10 cellular contexts compared by ENCODE assay signal in the genomic region with DNA sequence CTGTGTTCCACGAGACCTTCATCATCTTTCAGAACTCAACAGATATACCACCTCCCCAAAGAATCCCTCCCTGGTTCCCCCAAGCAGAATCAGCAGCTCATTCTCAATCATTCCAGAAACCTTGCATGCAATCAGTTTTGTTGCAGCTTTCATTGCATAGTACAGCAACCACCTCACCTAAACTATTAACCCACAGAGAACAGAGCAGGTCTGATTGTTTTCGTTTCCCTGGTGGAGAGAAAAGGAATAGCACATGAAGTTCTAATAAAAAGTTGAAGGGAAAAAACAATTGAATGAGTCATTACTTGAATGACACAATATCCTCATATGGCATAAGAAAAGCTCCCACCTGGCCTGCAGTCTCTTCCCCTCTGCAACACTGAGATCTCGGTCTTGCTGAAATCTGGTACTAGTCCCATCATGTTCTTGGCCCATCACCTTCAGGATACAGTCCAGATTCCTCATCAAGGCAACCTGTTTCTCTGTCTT.
DNase-seq lines count a peak whose midpoint lies in the region; ATAC-seq and TF ChIP-seq lines count a peak whose summit lies in the region.
"Had no signal": no experiment of that assay in that cellular context is flagged by ENCODE, and none has a peak within 500 bp of the region (broad histone marks: within the 10 kb centered on the region; RNA-seq: fewer than 3 reads in every experiment).

No MANE protein-coding gene starts in this region.

- H3K4me3 ChIP-seq in BE2C (ENCODE audit: low read depth, low read length), result no peak overlapping the region
- H3K4me3 ChIP-seq in HEK293 (ENCODE audit: low read depth, low read length), result no peak overlapping the region
- H3K4me3 ChIP-seq in uterus, result no peak overlapping the region
- H3K4me3 ChIP-seq: adrenal gland had no signal

- H3K4me1 Mint-ChIP-seq in T-helper 17 cell, result no peaks in the 10 kb centered on the region

- ATAC-seq in T-helper 17 cell, result peak; percentile 23
- ATAC-seq in GM18520 (IDR thresholded peaks at IDR 0.05; ENCODE audit: unreplicated experiment), result no peak

- CTCF ChIA-PET in HEK293 (lab: Yijun Ruan, JAX), result interaction anchor here (0.6 to 1.7 kb wide), 8 partner anchors 11 to 163 kb away, joined by 3 to 12 read pairs (median 4); no protein-coding TSS in a partner anchor

- TF ChIP-seq CTCF in BE2C (IDR thresholded peaks at IDR 0.05; ENCODE audit: low read depth, low read length) (peak; percentile 41), HEK293 (tag by site-specific recombination; IDR thresholded peaks at IDR 0.05) (no peak), uterus (IDR thresholded peaks at IDR 0.05) (no peak)

- H3K27ac ChIP-seq in HEK293 (ENCODE audit: extremely low read depth, low read depth, low read length), result no peak overlapping the region
- H3K27ac ChIP-seq in uterus, result no peak overlapping the region
- H3K27ac ChIP-seq: adrenal gland had no signal

- intact Hi-C loops in uterus (cut with DNase I; ENCODE audit: low total_unique reads), result no loop called here

- no peak overlapping the region for H3K4me3 Mint-ChIP-seq in T-helper 17 cell

- H3K9me3 ChIP-seq in BE2C, result no peaks in the 10 kb centered on the region
- no peaks in the 10 kb centered on the region for H3K9me3 ChIP-seq in HEK293 (ENCODE audit: control insufficient read depth, insufficient read depth, low read depth, low read length)
- H3K9me3 ChIP-seq in T-helper 17 cell (ENCODE audit: control insufficient read depth, low read length, poor library complexity, severe bottlenecking), result no peaks in the 10 kb centered on the region
- H3K9me3 ChIP-seq in uterus, result peaks cover 0 to 5% of the 10 kb centered on the region in 2 donors

- DNase-seq in BE2C (no peak), T-helper 17 cell (no peak), iPS-NIHi11 (ENCODE audit: low spot score) (peak; percentile 31), NCI-H1105 (lab: John Stamatoyannopoulos, UW) (no peak), uterus (no peak), COR-L47 (lab: John Stamatoyannopoulos, UW) (no peak)
- DNase-seq: adrenal gland, Right ventricle myocardium superior had no signal

- no peaks in the 10 kb centered on the region for H3K27me3 ChIP-seq in BE2C
- no peaks in the 10 kb centered on the region for H3K27me3 ChIP-seq in uterus
- H3K27me3 ChIP-seq: adrenal gland had no signal

- H3K27ac Mint-ChIP-seq in T-helper 17 cell, result no peak overlapping the region

- POLR2A ChIA-PET in HEK293 (lab: Yijun Ruan, JAX), result no interaction called here

- no peak for TF ChIP-seq POLR2A in uterus (IDR thresholded peaks at IDR 0.05)

- no peaks in the 10 kb centered on the region for H3K36me3 Mint-ChIP-seq in T-helper 17 cell (ENCODE audit: low read depth)

- H3K4me1 ChIP-seq in BE2C (no peaks in the 10 kb centered on the region), HEK293 (ENCODE audit: control insufficient read depth, insufficient read depth, low read length) (no peaks in the 10 kb centered on the region), uterus (no peaks in the 10 kb centered on the region)
- H3K4me1 ChIP-seq: adrenal gland had no signal

- no peaks in the 10 kb centered on the region for H3K27me3 Mint-ChIP-seq in T-helper 17 cell

- H3K36me3 ChIP-seq in BE2C (no peaks in the 10 kb centered on the region), HEK293 (ENCODE audit: control insufficient read depth in 2 of 2, insufficient read depth in 1 of 2, low read length in 2 of 2) (no peaks in the 10 kb centered on the region), uterus (no peaks in the 10 kb centered on the region)
- H3K36me3 ChIP-seq: adrenal gland had no signal

TF ChIP-seq in HEK293, 187 proteins besides CTCF, POLR2A, EP300 and RAD21:
- TF ChIP-seq, protein P1, sequence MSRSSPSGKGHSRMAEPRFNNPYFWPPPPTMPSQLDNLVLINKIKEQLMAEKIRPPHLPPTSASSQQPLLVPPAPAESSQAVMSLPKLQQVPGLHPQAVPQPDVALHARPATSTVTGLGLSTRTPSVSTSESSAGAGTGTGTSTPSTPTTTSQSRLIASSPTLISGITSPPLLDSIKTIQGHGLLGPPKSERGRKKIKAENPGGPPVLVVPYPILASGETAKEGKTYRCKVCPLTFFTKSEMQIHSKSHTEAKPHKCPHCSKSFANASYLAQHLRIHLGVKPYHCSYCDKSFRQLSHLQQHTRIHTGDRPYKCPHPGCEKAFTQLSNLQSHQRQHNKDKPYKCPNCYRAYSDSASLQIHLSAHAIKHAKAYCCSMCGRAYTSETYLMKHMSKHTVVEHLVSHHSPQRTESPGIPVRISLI (tag by site-specific recombination; IDR thresholded peaks at IDR 0.05), result peak; percentile 55
- TF ChIP-seq ZNF10 (tag by site-specific recombination; IDR thresholded peaks at IDR 0.05), result peak; percentile 35; the same call in 1 of the 2 replicates
- TF ChIP-seq, protein P2, sequence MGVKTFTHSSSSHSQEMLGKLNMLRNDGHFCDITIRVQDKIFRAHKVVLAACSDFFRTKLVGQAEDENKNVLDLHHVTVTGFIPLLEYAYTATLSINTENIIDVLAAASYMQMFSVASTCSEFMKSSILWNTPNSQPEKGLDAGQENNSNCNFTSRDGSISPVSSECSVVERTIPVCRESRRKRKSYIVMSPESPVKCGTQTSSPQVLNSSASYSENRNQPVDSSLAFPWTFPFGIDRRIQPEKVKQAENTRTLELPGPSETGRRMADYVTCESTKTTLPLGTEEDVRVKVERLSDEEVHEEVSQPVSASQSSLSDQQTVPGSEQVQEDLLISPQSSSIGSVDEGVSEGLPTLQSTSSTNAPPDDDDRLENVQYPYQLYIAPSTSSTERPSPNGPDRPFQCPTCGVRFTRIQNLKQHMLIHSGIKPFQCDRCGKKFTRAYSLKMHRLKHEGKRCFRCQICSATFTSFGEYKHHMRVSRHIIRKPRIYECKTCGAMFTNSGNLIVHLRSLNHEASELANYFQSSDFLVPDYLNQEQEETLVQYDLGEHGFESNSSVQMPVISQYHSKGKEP (tag by site-specific recombination; IDR thresholded peaks at IDR 0.05), result no peak
